Comparison of ENCODE assay signal across 9 cellular contexts in genomic region chr2:132009874-132010521, GRCh38.
DNase-seq lines count a peak whose midpoint lies in the region; ATAC-seq, FAIRE-seq and TF ChIP-seq lines count a peak whose summit lies in the region.
"Had no signal": no experiment of that assay in that cellular context is flagged by ENCODE, and none has a peak within 500 bp of the region (broad histone marks: within the 10 kb centered on the region; RNA-seq: fewer than 3 reads in every experiment).

No MANE protein-coding gene starts in this region.

- POLR2A ChIA-PET in activated CD4-positive, alpha-beta T cell treated with anti-CD3 and anti-CD28 coated beads for 36 hours (lab: Charles Lee), result no interaction called here
- POLR2A ChIA-PET in activated CD8-positive, alpha-beta T cell treated with anti-CD3 and anti-CD28 coated beads for 36 hours (lab: Charles Lee), result no interaction called here

- H3K9ac ChIP-seq in astrocyte (ENCODE audit: low read length), result no peak overlapping the region

- no peak for FAIRE-seq in astrocyte (lab: Jason Lieb, UNC)

- no peaks in the 10 kb centered on the region for H4K20me1 ChIP-seq in astrocyte (ENCODE audit: insufficient read depth, low read length)

- H3K79me2 ChIP-seq in astrocyte (ENCODE audit: insufficient read depth, low read length), result no peaks in the 10 kb centered on the region

- H3K4me3 ChIP-seq in astrocyte (ENCODE audit: insufficient read depth, low read depth, low read length), result no peak overlapping the region
- peak overlapping the region; percentile 6 to 32 for H3K4me3 ChIP-seq in tibial artery

- DNase-seq in activated CD4-positive, alpha-beta T cell treated with anti-CD3 and anti-CD28 coated beads for 36 hours, result peak; percentile 2
- no peak for DNase-seq in activated CD4-positive, alpha-beta T cell treated with anti-CD3 and anti-CD28 coated beads, Interleukin-2, amount 50 U/mL, for 1 hour
- DNase-seq in astrocyte (ENCODE audit: low read depth) (peak; percentile 46), iris pigment epithelial cell (ENCODE audit: low read depth) (peak; percentile 3), tibial artery (no peak), NCI-H526 treated with DMSO at 0.1 percent for 48 hours (lab: John Stamatoyannopoulos, UW) (no peak)
- no peak for DNase-seq in activated CD8-positive, alpha-beta T cell treated with anti-CD3 and anti-CD28 coated beads for 36 hours

- H3K4me3 Mint-ChIP-seq in activated CD4-positive, alpha-beta T cell treated with anti-CD3 and anti-CD28 coated beads for 36 hours, result no peak overlapping the region
- peak overlapping the region; percentile 62 for H3K4me3 Mint-ChIP-seq in astrocyte (ENCODE audit: unreplicated experiment)
- H3K4me3 Mint-ChIP-seq in activated CD8-positive, alpha-beta T cell treated with anti-CD3 and anti-CD28 coated beads for 36 hours, result no peak overlapping the region

- H3K9me3 ChIP-seq in astrocyte (ENCODE audit: insufficient read depth, low read depth, low read length), result no peaks in the 10 kb centered on the region
- no peaks in the 10 kb centered on the region for H3K9me3 ChIP-seq in tibial artery

- H2AFZ ChIP-seq in astrocyte (ENCODE audit: low read depth, low read length), result no peak overlapping the region

- no peaks in the 10 kb centered on the region for H3K4me1 ChIP-seq in astrocyte (ENCODE audit: insufficient read depth, low read length)
- H3K4me1 ChIP-seq in tibial artery, result peaks cover 0 to 8% (median 6%) of the 10 kb centered on the region in 4 donors

- peaks cover 36% of the 10 kb centered on the region for H3K27me3 Mint-ChIP-seq in activated CD4-positive, alpha-beta T cell treated with anti-CD3 and anti-CD28 coated beads for 36 hours
- H3K27me3 Mint-ChIP-seq in astrocyte (ENCODE audit: low read depth, unreplicated experiment), result peaks cover 54% of the 10 kb centered on the region
- H3K27me3 Mint-ChIP-seq in activated CD8-positive, alpha-beta T cell treated with anti-CD3 and anti-CD28 coated beads for 36 hours, result peaks cover 31% of the 10 kb centered on the region

- peaks cover 5% of the 10 kb centered on the region for H3K27me3 ChIP-seq in astrocyte (ENCODE audit: insufficient read depth, low read length)
- H3K27me3 ChIP-seq in tibial artery, result peaks cover 0 to 8% of the 10 kb centered on the region in 2 donors

- H3K36me3 ChIP-seq in astrocyte (ENCODE audit: insufficient read depth, low read length), result no peaks in the 10 kb centered on the region
- H3K36me3 ChIP-seq in tibial artery, result no peaks in the 10 kb centered on the region

- TF ChIP-seq CTCF in astrocyte (IDR thresholded peaks at IDR 0.05; ENCODE audit: insufficient read depth, low read depth, low read length), result no peak
- TF ChIP-seq CTCF in tibial artery (IDR thresholded peaks at IDR 0.05), result no peak
- no peak for TF ChIP-seq CTCF in activated CD8-positive, alpha-beta T cell treated with anti-CD3 and anti-CD28 coated beads for 36 hours (IDR thresholded peaks at IDR 0.05)

- no peak for ATAC-seq in activated CD4-positive, alpha-beta T cell treated with anti-CD3 and anti-CD28 coated beads for 36 hours
- no peak for ATAC-seq in HG03095 (IDR thresholded peaks at IDR 0.05; ENCODE audit: unreplicated experiment)
- ATAC-seq in activated CD8-positive, alpha-beta T cell treated with anti-CD3 and anti-CD28 coated beads for 36 hours, result no peak

- H3K36me3 Mint-ChIP-seq in activated CD4-positive, alpha-beta T cell treated with anti-CD3 and anti-CD28 coated beads for 36 hours (ENCODE audit: low read depth), result no peaks in the 10 kb centered on the region
- H3K36me3 Mint-ChIP-seq in astrocyte (ENCODE audit: low read depth, unreplicated experiment), result no peaks in the 10 kb centered on the region
- H3K36me3 Mint-ChIP-seq in activated CD8-positive, alpha-beta T cell treated with anti-CD3 and anti-CD28 coated beads for 36 hours (ENCODE audit: low read depth), result peaks cover 2% of the 10 kb centered on the region

- peaks cover 2% of the 10 kb centered on the region for H3K4me1 Mint-ChIP-seq in activated CD4-positive, alpha-beta T cell treated with anti-CD3 and anti-CD28 coated beads for 36 hours
- H3K4me1 Mint-ChIP-seq in astrocyte (ENCODE audit: low read depth, unreplicated experiment), result no peaks in the 10 kb centered on the region
- no peaks in the 10 kb centered on the region for H3K4me1 Mint-ChIP-seq in activated CD8-positive, alpha-beta T cell treated with anti-CD3 and anti-CD28 coated beads for 36 hours (ENCODE audit: low read depth)

- CTCF ChIA-PET in activated CD4-positive, alpha-beta T cell treated with anti-CD3 and anti-CD28 coated beads for 36 hours (lab: Charles Lee), result no interaction called here
- CTCF ChIA-PET in activated CD8-positive, alpha-beta T cell treated with anti-CD3 and anti-CD28 coated beads for 36 hours (lab: Charles Lee), result no interaction called here

- H3K4me2 ChIP-seq in astrocyte (ENCODE audit: low read length), result peak overlapping the region; percentile 72

- no peak overlapping the region for H3K27ac Mint-ChIP-seq in activated CD4-positive, alpha-beta T cell treated with anti-CD3 and anti-CD28 coated beads for 36 hours
- H3K27ac Mint-ChIP-seq in astrocyte (ENCODE audit: unreplicated experiment), result peak overlapping the region; percentile 66
- no peak overlapping the region for H3K27ac Mint-ChIP-seq in activated CD8-positive, alpha-beta T cell treated with anti-CD3 and anti-CD28 coated beads for 36 hours

- intact Hi-C loops in activated CD4-positive, alpha-beta T cell treated with anti-CD3 and anti-CD28 coated beads for 36 hours (cut with DNase I, micrococcal nuclease), result no loop called here
- intact Hi-C loops in tibial artery (cut with DNase I; ENCODE audit: low total_unique reads), result no loop called here
- intact Hi-C loops in activated CD8-positive, alpha-beta T cell treated with anti-CD3 and anti-CD28 coated beads for 36 hours (cut with micrococcal nuclease), result no loop called here

- no peaks in the 10 kb centered on the region for H3K9me3 Mint-ChIP-seq in activated CD4-positive, alpha-beta T cell treated with anti-CD3 and anti-CD28 coated beads for 36 hours (ENCODE audit: low read depth)
- H3K9me3 Mint-ChIP-seq in astrocyte (ENCODE audit: unreplicated experiment), result peaks cover 2% of the 10 kb centered on the region
- no peaks in the 10 kb centered on the region for H3K9me3 Mint-ChIP-seq in activated CD8-positive, alpha-beta T cell treated with anti-CD3 and anti-CD28 coated beads for 36 hours

- H3K27ac ChIP-seq in astrocyte (ENCODE audit: low read depth, low read length), result no peak overlapping the region
- no peak overlapping the region for H3K27ac ChIP-seq in tibial artery
- H3K27ac ChIP-seq: C4-2B had no signal

Comparison
In these comparisons a context has a peak if more than half of its experiments do, and no peak if none do; other contexts are left out.
1. DNase-seq: peak in activated CD4-positive, alpha-beta T cell treated with anti-CD3 and anti-CD28 coated beads for 36 hours (single experiment), astrocyte (single experiment) and iris pigment epithelial cell (single experiment); none in activated CD4-positive, alpha-beta T cell treated with anti-CD3 and anti-CD28 coated beads, Interleukin-2, amount 50 U/mL, for 1 hour (single experiment), tibial artery (0 of 2), activated CD8-positive, alpha-beta T cell treated with anti-CD3 and anti-CD28 coated beads for 36 hours (single experiment) and NCI-H526 treated with DMSO at 0.1 percent for 48 hours (single experiment).